ENCODE assay signal across 2 cellular contexts in the genomic region with DNA sequence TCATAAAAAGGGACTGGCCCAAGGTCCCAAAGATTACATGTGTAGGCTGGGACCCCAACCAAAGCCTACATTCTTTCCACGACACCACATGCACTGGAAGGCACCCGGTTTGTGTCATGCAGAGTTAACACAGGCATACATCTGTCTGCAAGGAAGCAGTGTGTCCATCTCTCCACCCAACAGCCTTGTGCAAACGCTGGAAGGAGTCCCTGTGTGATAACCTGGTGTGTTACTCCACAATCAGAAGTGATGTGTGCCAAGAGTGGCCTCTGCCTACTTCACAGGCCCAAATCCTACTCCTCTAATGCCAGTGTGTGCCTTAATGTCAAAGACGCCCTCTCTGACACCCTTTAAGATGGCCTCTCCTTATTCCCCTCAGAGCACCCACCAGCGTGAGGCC.
TF ChIP-seq lines count a peak whose summit lies in the region.

No MANE protein-coding gene starts in this region.

TF ChIP-seq in H1, 55 proteins besides CTCF, POLR2A, EP300 and RAD21:
- TF ChIP-seq HDAC2 (IDR thresholded peaks at IDR 0.05; ENCODE audit: borderline replicate concordance in 1 of 2, low read depth in 2 of 2, low read length in 2 of 2): no peak
- TF ChIP-seq POLR2AphosphoS5 (IDR thresholded peaks at IDR 0.05; ENCODE audit: low read depth, low read length): no peak
- TF ChIP-seq, protein P1, sequence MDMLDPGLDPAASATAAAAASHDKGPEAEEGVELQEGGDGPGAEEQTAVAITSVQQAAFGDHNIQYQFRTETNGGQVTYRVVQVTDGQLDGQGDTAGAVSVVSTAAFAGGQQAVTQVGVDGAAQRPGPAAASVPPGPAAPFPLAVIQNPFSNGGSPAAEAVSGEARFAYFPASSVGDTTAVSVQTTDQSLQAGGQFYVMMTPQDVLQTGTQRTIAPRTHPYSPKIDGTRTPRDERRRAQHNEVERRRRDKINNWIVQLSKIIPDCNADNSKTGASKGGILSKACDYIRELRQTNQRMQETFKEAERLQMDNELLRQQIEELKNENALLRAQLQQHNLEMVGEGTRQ (IDR thresholded peaks at IDR 0.05; ENCODE audit: low read length): no peak
- TF ChIP-seq CHD2 (IDR thresholded peaks at IDR 0.05; ENCODE audit: low read length): no peak
- TF ChIP-seq GABPA (IDR thresholded peaks at IDR 0.05; ENCODE audit: borderline replicate concordance, insufficient read depth, low read length): no peak
- no peak for TF ChIP-seq JUN (IDR thresholded peaks at IDR 0.05; ENCODE audit: low read depth, low read length)
- no peak for TF ChIP-seq RXRA (IDR thresholded peaks at IDR 0.05; ENCODE audit: insufficient read depth, low read depth, low read length)
- TF ChIP-seq, protein P2, sequence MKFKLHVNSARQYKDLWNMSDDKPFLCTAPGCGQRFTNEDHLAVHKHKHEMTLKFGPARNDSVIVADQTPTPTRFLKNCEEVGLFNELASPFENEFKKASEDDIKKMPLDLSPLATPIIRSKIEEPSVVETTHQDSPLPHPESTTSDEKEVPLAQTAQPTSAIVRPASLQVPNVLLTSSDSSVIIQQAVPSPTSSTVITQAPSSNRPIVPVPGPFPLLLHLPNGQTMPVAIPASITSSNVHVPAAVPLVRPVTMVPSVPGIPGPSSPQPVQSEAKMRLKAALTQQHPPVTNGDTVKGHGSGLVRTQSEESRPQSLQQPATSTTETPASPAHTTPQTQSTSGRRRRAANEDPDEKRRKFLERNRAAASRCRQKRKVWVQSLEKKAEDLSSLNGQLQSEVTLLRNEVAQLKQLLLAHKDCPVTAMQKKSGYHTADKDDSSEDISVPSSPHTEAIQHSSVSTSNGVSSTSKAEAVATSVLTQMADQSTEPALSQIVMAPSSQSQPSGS (IDR thresholded peaks at IDR 0.05; ENCODE audit: low read length): no peak
- TF ChIP-seq, protein P3, sequence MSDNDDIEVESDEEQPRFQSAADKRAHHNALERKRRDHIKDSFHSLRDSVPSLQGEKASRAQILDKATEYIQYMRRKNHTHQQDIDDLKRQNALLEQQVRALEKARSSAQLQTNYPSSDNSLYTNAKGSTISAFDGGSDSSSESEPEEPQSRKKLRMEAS (IDR thresholded peaks at IDR 0.05): no peak
- no peak for TF ChIP-seq MAFK (IDR thresholded peaks at IDR 0.05; ENCODE audit: low read depth, low read length)
- no peak for TF ChIP-seq GTF2F1 (IDR thresholded peaks at IDR 0.05; ENCODE audit: borderline replicate concordance, low read depth, low read length)
- no peak for TF ChIP-seq TEAD4 (IDR thresholded peaks at IDR 0.05; ENCODE audit: low read depth, low read length)

TF ChIP-seq in SK-N-SH treated with all-trans-retinoic acid at 6 μM for 48 hours, 23 proteins besides CTCF, POLR2A, EP300 and RAD21:
- TF ChIP-seq BACH2 (CRISPR knock-in tag; IDR thresholded peaks at IDR 0.05; ENCODE audit: borderline replicate concordance): no peak
- no peak for TF ChIP-seq ISL1 (CRISPR knock-in tag; IDR thresholded peaks at IDR 0.05)
- TF ChIP-seq ZNF565 (CRISPR knock-in tag; conservative IDR thresholded peaks at IDR 0.05; ENCODE audit: low read depth): no peak
- TF ChIP-seq GLIS3 (CRISPR knock-in tag; IDR thresholded peaks at IDR 0.05): no peak
- TF ChIP-seq, protein P4, sequence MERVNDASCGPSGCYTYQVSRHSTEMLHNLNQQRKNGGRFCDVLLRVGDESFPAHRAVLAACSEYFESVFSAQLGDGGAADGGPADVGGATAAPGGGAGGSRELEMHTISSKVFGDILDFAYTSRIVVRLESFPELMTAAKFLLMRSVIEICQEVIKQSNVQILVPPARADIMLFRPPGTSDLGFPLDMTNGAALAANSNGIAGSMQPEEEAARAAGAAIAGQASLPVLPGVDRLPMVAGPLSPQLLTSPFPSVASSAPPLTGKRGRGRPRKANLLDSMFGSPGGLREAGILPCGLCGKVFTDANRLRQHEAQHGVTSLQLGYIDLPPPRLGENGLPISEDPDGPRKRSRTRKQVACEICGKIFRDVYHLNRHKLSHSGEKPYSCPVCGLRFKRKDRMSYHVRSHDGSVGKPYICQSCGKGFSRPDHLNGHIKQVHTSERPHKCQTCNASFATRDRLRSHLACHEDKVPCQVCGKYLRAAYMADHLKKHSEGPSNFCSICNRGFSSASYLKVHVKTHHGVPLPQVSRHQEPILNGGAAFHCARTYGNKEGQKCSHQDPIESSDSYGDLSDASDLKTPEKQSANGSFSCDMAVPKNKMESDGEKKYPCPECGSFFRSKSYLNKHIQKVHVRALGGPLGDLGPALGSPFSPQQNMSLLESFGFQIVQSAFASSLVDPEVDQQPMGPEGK (CRISPR knock-in tag; IDR thresholded peaks at IDR 0.05; ENCODE audit: borderline replicate concordance): no peak
- TF ChIP-seq CSDC2 (CRISPR knock-in tag; IDR thresholded peaks at IDR 0.05): no peak
- TF ChIP-seq, protein P5, sequence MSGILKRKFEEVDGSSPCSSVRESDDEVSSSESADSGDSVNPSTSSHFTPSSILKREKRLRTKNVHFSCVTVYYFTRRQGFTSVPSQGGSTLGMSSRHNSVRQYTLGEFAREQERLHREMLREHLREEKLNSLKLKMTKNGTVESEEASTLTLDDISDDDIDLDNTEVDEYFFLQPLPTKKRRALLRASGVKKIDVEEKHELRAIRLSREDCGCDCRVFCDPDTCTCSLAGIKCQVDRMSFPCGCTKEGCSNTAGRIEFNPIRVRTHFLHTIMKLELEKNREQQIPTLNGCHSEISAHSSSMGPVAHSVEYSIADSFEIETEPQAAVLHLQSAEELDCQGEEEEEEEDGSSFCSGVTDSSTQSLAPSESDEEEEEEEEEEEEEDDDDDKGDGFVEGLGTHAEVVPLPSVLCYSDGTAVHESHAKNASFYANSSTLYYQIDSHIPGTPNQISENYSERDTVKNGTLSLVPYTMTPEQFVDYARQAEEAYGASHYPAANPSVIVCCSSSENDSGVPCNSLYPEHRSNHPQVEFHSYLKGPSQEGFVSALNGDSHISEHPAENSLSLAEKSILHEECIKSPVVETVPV (CRISPR knock-in tag; IDR thresholded peaks at IDR 0.05): no peak
- TF ChIP-seq ESRRG (CRISPR knock-in tag; IDR thresholded peaks at IDR 0.05): no peak
- TF ChIP-seq, protein P6, sequence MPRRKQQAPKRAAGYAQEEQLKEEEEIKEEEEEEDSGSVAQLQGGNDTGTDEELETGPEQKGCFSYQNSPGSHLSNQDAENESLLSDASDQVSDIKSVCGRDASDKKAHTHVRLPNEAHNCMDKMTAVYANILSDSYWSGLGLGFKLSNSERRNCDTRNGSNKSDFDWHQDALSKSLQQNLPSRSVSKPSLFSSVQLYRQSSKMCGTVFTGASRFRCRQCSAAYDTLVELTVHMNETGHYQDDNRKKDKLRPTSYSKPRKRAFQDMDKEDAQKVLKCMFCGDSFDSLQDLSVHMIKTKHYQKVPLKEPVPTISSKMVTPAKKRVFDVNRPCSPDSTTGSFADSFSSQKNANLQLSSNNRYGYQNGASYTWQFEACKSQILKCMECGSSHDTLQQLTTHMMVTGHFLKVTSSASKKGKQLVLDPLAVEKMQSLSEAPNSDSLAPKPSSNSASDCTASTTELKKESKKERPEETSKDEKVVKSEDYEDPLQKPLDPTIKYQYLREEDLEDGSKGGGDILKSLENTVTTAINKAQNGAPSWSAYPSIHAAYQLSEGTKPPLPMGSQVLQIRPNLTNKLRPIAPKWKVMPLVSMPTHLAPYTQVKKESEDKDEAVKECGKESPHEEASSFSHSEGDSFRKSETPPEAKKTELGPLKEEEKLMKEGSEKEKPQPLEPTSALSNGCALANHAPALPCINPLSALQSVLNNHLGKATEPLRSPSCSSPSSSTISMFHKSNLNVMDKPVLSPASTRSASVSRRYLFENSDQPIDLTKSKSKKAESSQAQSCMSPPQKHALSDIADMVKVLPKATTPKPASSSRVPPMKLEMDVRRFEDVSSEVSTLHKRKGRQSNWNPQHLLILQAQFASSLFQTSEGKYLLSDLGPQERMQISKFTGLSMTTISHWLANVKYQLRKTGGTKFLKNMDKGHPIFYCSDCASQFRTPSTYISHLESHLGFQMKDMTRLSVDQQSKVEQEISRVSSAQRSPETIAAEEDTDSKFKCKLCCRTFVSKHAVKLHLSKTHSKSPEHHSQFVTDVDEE (CRISPR knock-in tag; IDR thresholded peaks at IDR 0.05): no peak
